Comparison of ENCODE assay signal across 8 cellular contexts in the genomic region with DNA sequence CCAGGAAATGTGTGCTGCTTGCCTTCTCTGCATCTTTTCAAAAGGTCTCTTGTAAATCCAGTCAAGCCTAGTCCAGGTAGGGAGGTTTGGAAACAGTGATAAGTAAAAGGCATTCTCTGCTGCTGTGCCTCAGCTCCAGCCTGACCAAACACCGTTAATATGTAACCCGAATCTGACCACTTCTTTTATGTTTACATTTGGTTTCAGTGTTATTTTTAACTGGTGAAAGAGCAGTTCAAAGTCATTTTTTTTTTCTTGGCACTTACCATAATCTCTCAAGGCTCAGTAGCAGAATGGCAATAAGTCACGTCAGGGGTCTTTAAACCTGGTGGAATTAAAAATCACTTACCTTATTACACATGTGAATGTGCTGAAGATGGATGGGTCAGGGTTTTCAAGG.
DNase-seq lines count a peak whose midpoint lies in the region; ATAC-seq and TF ChIP-seq lines count a peak whose summit lies in the region.

No MANE protein-coding gene starts in this region.

- peak; percentile 45 for ATAC-seq in GM21619 (IDR thresholded peaks at IDR 0.05; ENCODE audit: unreplicated experiment)
- peak; percentile 91 for ATAC-seq in left lobe of liver
- no peak for ATAC-seq in GM21515 (IDR thresholded peaks at IDR 0.05; ENCODE audit: unreplicated experiment)

- no peak for TF ChIP-seq CTCF in KMS-11 (conservative IDR thresholded peaks at IDR 0.05; ENCODE audit: low read depth, low read length)

- H3K36me3 ChIP-seq in KMS-11 (ENCODE audit: insufficient read depth), result no peaks in the 10 kb centered on the region

- no peaks in the 10 kb centered on the region for H3K27me3 ChIP-seq in KMS-11 (ENCODE audit: insufficient read depth, low read depth)

- H3K4me1 ChIP-seq in KMS-11 (ENCODE audit: low read depth, poor library complexity, severe bottlenecking), result peaks cover 100% of the 10 kb centered on the region

- H3K4me2 ChIP-seq in KMS-11, result peak overlapping the region; percentile 85

- peak overlapping the region; percentile 16; the same call in 1 of the 2 replicates for H2AFZ ChIP-seq in KMS-11 (ENCODE audit: low read depth)

- DNase-seq in left lobe of liver (ENCODE audit: low spot score), result no peak
- DNase-seq in activated T-cell treated with anti-CD3 and anti-CD28 coated beads, Interleukin-2, amount 50 U/mL, for 1 hour, result no peak
- DNase-seq in central memory CD4-positive, alpha-beta T cell, result no peak
- no peak for DNase-seq in activated CD4-positive, alpha-beta T cell treated with anti-CD3 and anti-CD28 coated beads for 4 hours

- H3K4me3 ChIP-seq in GM08714 (ENCODE audit: low read length) (peak overlapping the region; percentile 34), KMS-11 (IDR thresholded peaks at IDR 0.05; ENCODE audit: insufficient read depth, low read depth, low read length) (no peak overlapping the region)

- H3K9ac ChIP-seq in KMS-11, result peak overlapping the region; percentile 31; the same call in 1 of the 2 replicates

- no peaks in the 10 kb centered on the region; the same call in 1 of the 2 replicates for H3K79me2 ChIP-seq in KMS-11 (ENCODE audit: insufficient read depth, low read depth)

- H3K27ac ChIP-seq in KMS-11, result peak overlapping the region; percentile 87

- no peaks in the 10 kb centered on the region for H4K20me1 ChIP-seq in KMS-11 (ENCODE audit: insufficient read depth)
